In genomic region chr16:84607694-84608093, GRCh38 we compare ENCODE assay signal across 1 cellular context.
TF ChIP-seq lines count a peak whose summit lies in the region.

No MANE protein-coding gene starts in this region.

TF ChIP-seq in GM12878, 131 proteins besides CTCF, POLR2A, EP300 and RAD21 (continued from another document):
- TF ChIP-seq ESRRA (IDR thresholded peaks at IDR 0.05; ENCODE audit: low read length) = peak; percentile 92
- TF ChIP-seq PKNOX1 (IDR thresholded peaks at IDR 0.05) = peak; percentile 82
- TF ChIP-seq NR2F1 (conservative IDR thresholded peaks at IDR 0.05) = peak; percentile 59
- 0 out of 2 replicates have a peak, but pooled peaks have one; percentile 11 for TF ChIP-seq SMC3 (IDR thresholded peaks at IDR 0.05; ENCODE audit: borderline replicate concordance, low read length)
- 0 out of 2 replicates have a peak, but pooled peaks have one; percentile 18 for TF ChIP-seq CHD2 (IDR thresholded peaks at IDR 0.05; ENCODE audit: borderline replicate concordance, low read depth, low read length)
- TF ChIP-seq, protein P1, sequence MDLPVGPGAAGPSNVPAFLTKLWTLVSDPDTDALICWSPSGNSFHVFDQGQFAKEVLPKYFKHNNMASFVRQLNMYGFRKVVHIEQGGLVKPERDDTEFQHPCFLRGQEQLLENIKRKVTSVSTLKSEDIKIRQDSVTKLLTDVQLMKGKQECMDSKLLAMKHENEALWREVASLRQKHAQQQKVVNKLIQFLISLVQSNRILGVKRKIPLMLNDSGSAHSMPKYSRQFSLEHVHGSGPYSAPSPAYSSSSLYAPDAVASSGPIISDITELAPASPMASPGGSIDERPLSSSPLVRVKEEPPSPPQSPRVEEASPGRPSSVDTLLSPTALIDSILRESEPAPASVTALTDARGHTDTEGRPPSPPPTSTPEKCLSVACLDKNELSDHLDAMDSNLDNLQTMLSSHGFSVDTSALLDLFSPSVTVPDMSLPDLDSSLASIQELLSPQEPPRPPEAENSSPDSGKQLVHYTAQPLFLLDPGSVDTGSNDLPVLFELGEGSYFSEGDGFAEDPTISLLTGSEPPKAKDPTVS (IDR thresholded peaks at IDR 0.05; ENCODE audit: low read depth, low read length) = no peak
- TF ChIP-seq NBN (IDR thresholded peaks at IDR 0.05) = peak; percentile 70
- peak; percentile 42; the same call in 1 of the 2 replicates for TF ChIP-seq TAF1 (IDR thresholded peaks at IDR 0.05; ENCODE audit: borderline replicate concordance, low read depth, low read length)
- TF ChIP-seq MEF2B (IDR thresholded peaks at IDR 0.05; ENCODE audit: partially characterized antibody, poor library complexity, severe bottlenecking) = no peak
- TF ChIP-seq MYB (IDR thresholded peaks at IDR 0.05; ENCODE audit: borderline replicate concordance, low read depth, low read length) = no peak
- 0 out of 2 replicates have a peak, but pooled peaks have one; percentile 50 for TF ChIP-seq PAX5 (IDR thresholded peaks at IDR 0.05; ENCODE audit: borderline replicate concordance, low read depth, low read length)
- TF ChIP-seq, protein P2, sequence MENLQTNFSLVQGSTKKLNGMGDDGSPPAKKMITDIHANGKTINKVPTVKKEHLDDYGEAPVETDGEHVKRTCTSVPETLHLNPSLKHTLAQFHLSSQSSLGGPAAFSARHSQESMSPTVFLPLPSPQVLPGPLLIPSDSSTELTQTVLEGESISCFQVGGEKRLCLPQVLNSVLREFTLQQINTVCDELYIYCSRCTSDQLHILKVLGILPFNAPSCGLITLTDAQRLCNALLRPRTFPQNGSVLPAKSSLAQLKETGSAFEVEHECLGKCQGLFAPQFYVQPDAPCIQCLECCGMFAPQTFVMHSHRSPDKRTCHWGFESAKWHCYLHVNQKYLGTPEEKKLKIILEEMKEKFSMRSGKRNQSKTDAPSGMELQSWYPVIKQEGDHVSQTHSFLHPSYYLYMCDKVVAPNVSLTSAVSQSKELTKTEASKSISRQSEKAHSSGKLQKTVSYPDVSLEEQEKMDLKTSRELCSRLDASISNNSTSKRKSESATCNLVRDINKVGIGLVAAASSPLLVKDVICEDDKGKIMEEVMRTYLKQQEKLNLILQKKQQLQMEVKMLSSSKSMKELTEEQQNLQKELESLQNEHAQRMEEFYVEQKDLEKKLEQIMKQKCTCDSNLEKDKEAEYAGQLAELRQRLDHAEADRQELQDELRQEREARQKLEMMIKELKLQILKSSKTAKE (IDR thresholded peaks at IDR 0.05; ENCODE audit: low read depth, poor library complexity, severe bottlenecking) = peak; percentile 63
- TF ChIP-seq IKZF1 (conservative IDR thresholded peaks at IDR 0.05) = peak; percentile 75
- TF ChIP-seq IKZF2 (IDR thresholded peaks at IDR 0.05) = peak; percentile 69 to 75; a peak in 3 of 4 replicates
- no peak for TF ChIP-seq KLF5 (IDR thresholded peaks at IDR 0.05; ENCODE audit: partially characterized antibody)
- TF ChIP-seq BCL11A (IDR thresholded peaks at IDR 0.05; ENCODE audit: low read depth, low read length) = 0 out of 2 replicates have a peak, but pooled peaks have one; percentile 18
- TF ChIP-seq, protein P3, sequence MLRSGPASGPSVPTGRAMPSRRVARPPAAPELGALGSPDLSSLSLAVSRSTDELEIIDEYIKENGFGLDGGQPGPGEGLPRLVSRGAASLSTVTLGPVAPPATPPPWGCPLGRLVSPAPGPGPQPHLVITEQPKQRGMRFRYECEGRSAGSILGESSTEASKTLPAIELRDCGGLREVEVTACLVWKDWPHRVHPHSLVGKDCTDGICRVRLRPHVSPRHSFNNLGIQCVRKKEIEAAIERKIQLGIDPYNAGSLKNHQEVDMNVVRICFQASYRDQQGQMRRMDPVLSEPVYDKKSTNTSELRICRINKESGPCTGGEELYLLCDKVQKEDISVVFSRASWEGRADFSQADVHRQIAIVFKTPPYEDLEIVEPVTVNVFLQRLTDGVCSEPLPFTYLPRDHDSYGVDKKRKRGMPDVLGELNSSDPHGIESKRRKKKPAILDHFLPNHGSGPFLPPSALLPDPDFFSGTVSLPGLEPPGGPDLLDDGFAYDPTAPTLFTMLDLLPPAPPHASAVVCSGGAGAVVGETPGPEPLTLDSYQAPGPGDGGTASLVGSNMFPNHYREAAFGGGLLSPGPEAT (IDR thresholded peaks at IDR 0.05; ENCODE audit: low read depth) = peak; percentile 45; the same call in 1 of the 2 replicates
- peak in 1 of 2 experiments; percentile 54; a peak in 1 of 4 replicates for TF ChIP-seq ETV6 (conservative IDR thresholded peaks at IDR 0.05 in 1 of 2, IDR thresholded peaks at IDR 0.05 in 1 of 2; ENCODE audit: borderline replicate concordance in 1 of 2, low read depth in 1 of 2)
- TF ChIP-seq DPF2 (IDR thresholded peaks at IDR 0.05) = peak; percentile 62; the same call in 1 of the 2 replicates
- peak; percentile 12; the same call in 1 of the 2 replicates for TF ChIP-seq RUNX3 (IDR thresholded peaks at IDR 0.05; ENCODE audit: low read length)
- TF ChIP-seq ATF7 (IDR thresholded peaks at IDR 0.05; ENCODE audit: low read depth) = peak; percentile 33; the same call in 1 of the 2 replicates
- peak; percentile 80 for TF ChIP-seq EED (IDR thresholded peaks at IDR 0.05; ENCODE audit: low read depth)
- TF ChIP-seq ZBTB40 (IDR thresholded peaks at IDR 0.05; ENCODE audit: borderline replicate concordance) = peak; percentile 19; the same call in 1 of the 2 replicates
